Comparison of ENCODE assay signal across 8 cellular contexts in the genomic region with DNA sequence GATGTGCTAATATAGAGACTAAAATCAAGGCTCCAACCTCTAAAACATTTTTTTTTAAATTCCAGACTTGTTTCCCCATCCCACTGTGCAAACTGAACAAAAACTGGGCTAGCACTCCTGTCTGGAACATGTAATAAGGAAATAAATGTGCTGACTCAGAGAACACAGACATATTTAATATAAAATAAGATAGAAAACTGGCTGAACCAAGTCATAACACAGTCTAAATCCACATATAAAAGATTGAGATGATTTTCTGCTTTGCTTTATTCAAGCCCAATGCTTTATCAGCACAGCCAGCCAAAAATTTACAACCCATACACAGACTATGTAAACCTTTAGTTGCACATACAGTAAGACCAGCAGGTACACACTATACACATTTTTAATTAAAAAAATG. TPM values are rescaled to one million over a fixed set of nuclear protein-coding genes. Genes with fewer than 3 reads are reported as not detected.
DNase-seq lines count a peak whose midpoint lies in the region; ATAC-seq and TF ChIP-seq lines count a peak whose summit lies in the region.

No MANE protein-coding gene starts in this region.

- peaks cover 63% of the 10 kb centered on the region for H4K20me1 ChIP-seq in smooth muscle cell (ENCODE audit: low read depth)

- DNase-seq in activated T-helper 1 cell treated with anti-CD3 and anti-CD28 coated beads, Interleukin-12 subunit alpha, Interleukin-12 subunit beta, Interleukin-2, Interleukin-4 antibody, amounts not matched to agents 30 ng/mL and 10 ng/mL and 1 ng/mL, durations not matched to agents 14 hours and 24 hours and 36 hours (ENCODE audit: low spot score): no peak
- DNase-seq in smooth muscle cell (lab: John Stamatoyannopoulos, UW; ENCODE audit: unreplicated experiment) (no peak), middle frontal gyrus (ENCODE audit: extremely low spot score, low spot score) (no peak)

- peaks cover 25% of the 10 kb centered on the region for H3K36me3 Mint-ChIP-seq in activated T-helper 1 cell treated with anti-CD3 and anti-CD28 coated beads, Interleukin-12 subunit alpha, Interleukin-12 subunit beta, Interleukin-2, Interleukin-4 antibody, amounts not matched to agents 30 ng/mL and 10 ng/mL and 1 ng/mL, durations not matched to agents 14 hours and 24 hours and 36 hours (ENCODE audit: low read depth)

- no peak for ATAC-seq in GM19328 (IDR thresholded peaks at IDR 0.05; ENCODE audit: unreplicated experiment)
- no peak for ATAC-seq in GM19452 (IDR thresholded peaks at IDR 0.05; ENCODE audit: unreplicated experiment)
- no peak for ATAC-seq in GM18858 (IDR thresholded peaks at IDR 0.05; ENCODE audit: unreplicated experiment)

- intact Hi-C loops in activated T-helper 1 cell treated with anti-CD3 and anti-CD28 coated beads, Interleukin-12 subunit alpha, Interleukin-12 subunit beta, Interleukin-2, Interleukin-4 antibody, amounts not matched to agents 30 ng/mL and 10 ng/mL and 1 ng/mL, durations not matched to agents 14 hours and 24 hours and 36 hours (cut with micrococcal nuclease): loop anchor here (1.0 to 5.0 kb wide), 2 partner anchors 7 to 454 kb away; a partner anchor contains a TSS

- TF ChIP-seq CTCF in HEK293 (tag by site-specific recombination; IDR thresholded peaks at IDR 0.05): no peak
- TF ChIP-seq CTCF in smooth muscle cell (IDR thresholded peaks at IDR 0.05; ENCODE audit: borderline replicate concordance, insufficient read depth, poor library complexity, severe bottlenecking): no peak

- H3K4me2 ChIP-seq in smooth muscle cell: peak overlapping the region; percentile 94

- peaks cover 13% of the 10 kb centered on the region for H3K4me1 ChIP-seq in HEK293 (ENCODE audit: control insufficient read depth, insufficient read depth, low read length)
- peaks cover 22% of the 10 kb centered on the region for H3K4me1 ChIP-seq in smooth muscle cell (ENCODE audit: low read depth)

- no peak overlapping the region for H3K27ac ChIP-seq in HEK293 (ENCODE audit: extremely low read depth, low read depth, low read length)
- peak overlapping the region; percentile 95 for H3K27ac ChIP-seq in smooth muscle cell (ENCODE audit: low read depth)

- peaks cover 59% of the 10 kb centered on the region for H3K4me1 Mint-ChIP-seq in activated T-helper 1 cell treated with anti-CD3 and anti-CD28 coated beads, Interleukin-12 subunit alpha, Interleukin-12 subunit beta, Interleukin-2, Interleukin-4 antibody, amounts not matched to agents 30 ng/mL and 10 ng/mL and 1 ng/mL, durations not matched to agents 14 hours and 24 hours and 36 hours (ENCODE audit: low read depth)

- H3K9me3 ChIP-seq in HEK293 (ENCODE audit: control insufficient read depth, insufficient read depth, low read depth, low read length) (no peaks in the 10 kb centered on the region), smooth muscle cell (replicated peaks; ENCODE audit: low read depth) (no peaks in the 10 kb centered on the region)

- H2AFZ ChIP-seq in smooth muscle cell (ENCODE audit: low read depth): no peak overlapping the region

- CTCF ChIA-PET in HEK293 (lab: Yijun Ruan, JAX): interaction anchor here (0.6 kb wide), 1 partner anchor 12 kb away, joined by 3 read pairs; no protein-coding TSS in a partner anchor

- H3K9ac ChIP-seq in smooth muscle cell (ENCODE audit: low read depth): peak overlapping the region; percentile 97

- no peaks in the 10 kb centered on the region for H3K27me3 ChIP-seq in smooth muscle cell (ENCODE audit: low read depth)

- H3K4me3 ChIP-seq in HEK293 (ENCODE audit: low read depth, low read length) (peak overlapping the region; percentile 95), iPS-11a (ENCODE audit: low read depth, low read length) (peak overlapping the region; percentile 88), smooth muscle cell (peak overlapping the region; percentile 97)

- peaks cover 64% of the 10 kb centered on the region for H3K79me2 ChIP-seq in smooth muscle cell (ENCODE audit: low read depth)

- H3K4me3 Mint-ChIP-seq in activated T-helper 1 cell treated with anti-CD3 and anti-CD28 coated beads, Interleukin-12 subunit alpha, Interleukin-12 subunit beta, Interleukin-2, Interleukin-4 antibody, amounts not matched to agents 30 ng/mL and 10 ng/mL and 1 ng/mL, durations not matched to agents 14 hours and 24 hours and 36 hours: peak overlapping the region; percentile 92

- POLR2A ChIA-PET in HEK293 (lab: Yijun Ruan, JAX): interaction anchor here (1.0 kb wide), 1 partner anchor 34 kb away, joined by 3 read pairs; no protein-coding TSS in a partner anchor

- no peaks in the 10 kb centered on the region for H3K9me3 Mint-ChIP-seq in activated T-helper 1 cell treated with anti-CD3 and anti-CD28 coated beads, Interleukin-12 subunit alpha, Interleukin-12 subunit beta, Interleukin-2, Interleukin-4 antibody, amounts not matched to agents 30 ng/mL and 10 ng/mL and 1 ng/mL, durations not matched to agents 14 hours and 24 hours and 36 hours

- H3K27me3 Mint-ChIP-seq in activated T-helper 1 cell treated with anti-CD3 and anti-CD28 coated beads, Interleukin-12 subunit alpha, Interleukin-12 subunit beta, Interleukin-2, Interleukin-4 antibody, amounts not matched to agents 30 ng/mL and 10 ng/mL and 1 ng/mL, durations not matched to agents 14 hours and 24 hours and 36 hours (ENCODE audit: insufficient read depth): no peaks in the 10 kb centered on the region

- no peaks in the 10 kb centered on the region for H3K36me3 ChIP-seq in HEK293 (ENCODE audit: control insufficient read depth in 2 of 2, insufficient read depth in 1 of 2, low read length in 2 of 2)
- no peaks in the 10 kb centered on the region for H3K36me3 ChIP-seq in smooth muscle cell (ENCODE audit: low read depth)

- H3F3A ChIP-seq in smooth muscle cell (ENCODE audit: low read depth): peaks cover 3% of the 10 kb centered on the region

- H3K27ac Mint-ChIP-seq in activated T-helper 1 cell treated with anti-CD3 and anti-CD28 coated beads, Interleukin-12 subunit alpha, Interleukin-12 subunit beta, Interleukin-2, Interleukin-4 antibody, amounts not matched to agents 30 ng/mL and 10 ng/mL and 1 ng/mL, durations not matched to agents 14 hours and 24 hours and 36 hours: peak overlapping the region; percentile 100

TF ChIP-seq in HEK293, 187 proteins besides CTCF, POLR2A, EP300 and RAD21 (continues in another document):
- TF ChIP-seq GLIS2 (tag by site-specific recombination; IDR thresholded peaks at IDR 0.05) (no peak), RBAK (tag by site-specific recombination; IDR thresholded peaks at IDR 0.05) (no peak), ZNF184 (tag by site-specific recombination; IDR thresholded peaks at IDR 0.05) (no peak), WT1 (tag by site-specific recombination; IDR thresholded peaks at IDR 0.05) (no peak), ZNF341 (tag by site-specific recombination; IDR thresholded peaks at IDR 0.05; ENCODE audit: low read depth) (no peak), ZNF623 (tag by site-specific recombination; IDR thresholded peaks at IDR 0.05) (no peak), ZNF677 (tag by site-specific recombination; IDR thresholded peaks at IDR 0.05) (no peak), ZBTB21 (tag by site-specific recombination; IDR thresholded peaks at IDR 0.05) (no peak), ZNF785 (tag by site-specific recombination; IDR thresholded peaks at IDR 0.05) (no peak)
- TF ChIP-seq, protein P1, sequence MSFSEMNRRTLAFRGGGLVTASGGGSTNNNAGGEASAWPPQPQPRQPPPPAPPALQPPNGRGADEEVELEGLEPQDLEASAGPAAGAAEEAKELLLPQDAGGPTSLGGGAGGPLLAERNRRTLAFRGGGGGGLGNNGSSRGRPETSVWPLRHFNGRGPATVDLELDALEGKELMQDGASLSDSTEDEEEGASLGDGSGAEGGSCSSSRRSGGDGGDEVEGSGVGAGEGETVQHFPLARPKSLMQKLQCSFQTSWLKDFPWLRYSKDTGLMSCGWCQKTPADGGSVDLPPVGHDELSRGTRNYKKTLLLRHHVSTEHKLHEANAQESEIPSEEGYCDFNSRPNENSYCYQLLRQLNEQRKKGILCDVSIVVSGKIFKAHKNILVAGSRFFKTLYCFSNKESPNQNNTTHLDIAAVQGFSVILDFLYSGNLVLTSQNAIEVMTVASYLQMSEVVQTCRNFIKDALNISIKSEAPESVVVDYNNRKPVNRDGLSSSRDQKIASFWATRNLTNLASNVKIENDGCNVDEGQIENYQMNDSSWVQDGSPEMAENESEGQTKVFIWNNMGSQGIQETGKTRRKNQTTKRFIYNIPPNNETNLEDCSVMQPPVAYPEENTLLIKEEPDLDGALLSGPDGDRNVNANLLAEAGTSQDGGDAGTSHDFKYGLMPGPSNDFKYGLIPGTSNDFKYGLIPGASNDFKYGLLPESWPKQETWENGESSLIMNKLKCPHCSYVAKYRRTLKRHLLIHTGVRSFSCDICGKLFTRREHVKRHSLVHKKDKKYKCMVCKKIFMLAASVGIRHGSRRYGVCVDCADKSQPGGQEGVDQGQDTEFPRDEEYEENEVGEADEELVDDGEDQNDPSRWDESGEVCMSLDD (tag by site-specific recombination; IDR thresholded peaks at IDR 0.05): no peak
- TF ChIP-seq, protein P2, sequence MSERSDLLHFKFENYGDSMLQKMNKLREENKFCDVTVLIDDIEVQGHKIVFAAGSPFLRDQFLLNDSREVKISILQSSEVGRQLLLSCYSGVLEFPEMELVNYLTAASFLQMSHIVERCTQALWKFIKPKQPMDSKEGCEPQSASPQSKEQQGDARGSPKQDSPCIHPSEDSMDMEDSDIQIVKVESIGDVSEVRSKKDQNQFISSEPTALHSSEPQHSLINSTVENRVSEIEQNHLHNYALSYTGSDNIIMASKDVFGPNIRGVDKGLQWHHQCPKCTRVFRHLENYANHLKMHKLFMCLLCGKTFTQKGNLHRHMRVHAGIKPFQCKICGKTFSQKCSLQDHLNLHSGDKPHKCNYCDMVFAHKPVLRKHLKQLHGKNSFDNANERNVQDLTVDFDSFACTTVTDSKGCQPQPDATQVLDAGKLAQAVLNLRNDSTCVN (tag by site-specific recombination; optimal IDR thresholded peaks at IDR 0.05): no peak

RNA-seq across cellular contexts. Expression of a gene that starts 1.5 kb away (rescaled TPM):
- 240 and 241 TPM in 2 replicates for total RNA-seq in activated T-helper 1 cell treated with anti-CD3 and anti-CD28 coated beads, Interleukin-12 subunit alpha, Interleukin-12 subunit beta, Interleukin-2, Interleukin-4 antibody, amounts not matched to agents 30 ng/mL and 10 ng/mL and 1 ng/mL, durations not matched to agents 14 hours and 24 hours and 36 hours
- total RNA-seq in smooth muscle cell: 85.6 and 97.7 TPM in 2 replicates
- polyA plus RNA-seq in smooth muscle cell: 87.7 and 112 TPM in 2 replicates

RNA-seq across cellular contexts. Expression of a gene that starts 36.3 kb away (rescaled TPM):
- total RNA-seq in activated T-helper 1 cell treated with anti-CD3 and anti-CD28 coated beads, Interleukin-12 subunit alpha, Interleukin-12 subunit beta, Interleukin-2, Interleukin-4 antibody, amounts not matched to agents 30 ng/mL and 10 ng/mL and 1 ng/mL, durations not matched to agents 14 hours and 24 hours and 36 hours: 0.91 and 0.96 TPM in 2 replicates
- 116 and 117 TPM in 2 replicates for total RNA-seq in smooth muscle cell
- 237 and 255 TPM in 2 replicates for polyA plus RNA-seq in smooth muscle cell

Comparison
In these comparisons a context has a peak if more than half of its experiments do, and no peak if none do; other contexts are left out.
1. RNA of a gene that starts 36.3 kb away (total RNA-seq): 116 to 117 TPM in smooth muscle cell; 0.91 to 0.96 TPM in activated T-helper 1 cell treated with anti-CD3 and anti-CD28 coated beads, Interleukin-12 subunit alpha, Interleukin-12 subunit beta, Interleukin-2, Interleukin-4 antibody, amounts not matched to agents 30 ng/mL and 10 ng/mL and 1 ng/mL, durations not matched to agents 14 hours and 24 hours and 36 hours; every median in the first group is over 10 times any median in the second.
2. Peak in every context shown above with its lines, with median percentiles within 50 percentile points of each other: H3K4me3 ChIP-seq.